In genomic region chr12:8028267-8028666, GRCh38 we compare ENCODE assay signal across 29 cellular contexts. TPM values are rescaled to one million over a fixed set of nuclear protein-coding genes. Genes with fewer than 3 reads are reported as not detected.
DNase-seq lines count a peak whose midpoint lies in the region; ATAC-seq, FAIRE-seq and TF ChIP-seq lines count a peak whose summit lies in the region.
"Had no signal": no experiment of that assay in that cellular context is flagged by ENCODE, and none has a peak within 500 bp of the region (broad histone marks: within the 10 kb centered on the region; RNA-seq: fewer than 3 reads in every experiment).

No MANE protein-coding gene starts in this region.

- H4K20me1 ChIP-seq in BLaER1 treated with 17β-estradiol and CSF1 and Interleukin-3, amounts not matched to agents 10 nM and 100 nM = no peaks in the 10 kb centered on the region; a peak in 1 of 22 replicates
- H4K20me1 ChIP-seq in K562 (replicated peaks; ENCODE audit: control insufficient read depth, insufficient read depth, low read length) = no peaks in the 10 kb centered on the region

- peak overlapping the region; percentile 71 to 96 (median 85); a peak in 21 of 22 replicates for H3K4me2 ChIP-seq in BLaER1 treated with 17β-estradiol and CSF1 and Interleukin-3, amounts not matched to agents 10 nM and 100 nM
- peak overlapping the region; percentile 79 for H3K4me2 ChIP-seq in K562 (ENCODE audit: insufficient read depth, low read length)

- CTCF ChIA-PET in Caco-2 (lab: Charles Lee) (interaction anchor here (0.5 to 1.3 kb wide), 3 partner anchors 10 to 50 kb away, joined by 3 to 5 read pairs (median 4); no protein-coding TSS in a partner anchor), K562 (lab: Yijun Ruan, JAX; ENCODE audit: low intra/inter-chr PET ratio) (no interaction called here)

- peak overlapping the region in 2 of 10 experiments; percentile 64 to 78; a peak in 3 of 20 replicates for H3K4me3 ChIP-seq in BLaER1 treated with 17β-estradiol and CSF1 and Interleukin-3, amounts not matched to agents 10 nM and 100 nM
- H3K4me3 ChIP-seq in Caco-2 (ENCODE audit: low read depth, low read length) (no peak overlapping the region; the same call in 1 of the 2 replicates), K562 (peak overlapping the region; percentile 12; the same call in 1 of the 2 replicates), spleen (no peak overlapping the region)

- no peaks in the 10 kb centered on the region for H3K27me3 ChIP-seq in BLaER1 treated with 17β-estradiol and CSF1 and Interleukin-3, amounts not matched to agents 10 nM and 100 nM
- no peaks in the 10 kb centered on the region for H3K27me3 ChIP-seq in Caco-2 (replicated peaks; ENCODE audit: control insufficient read depth, insufficient read depth, low read length)
- no peaks in the 10 kb centered on the region for H3K27me3 ChIP-seq in K562 (ENCODE audit: control insufficient read depth in 2 of 2, insufficient read depth in 2 of 2, low read length in 2 of 2)
- no peaks in the 10 kb centered on the region for H3K27me3 ChIP-seq in spleen (replicated peaks in 1 of 7)
- H3K27me3 ChIP-seq: brain microvascular endothelial cell, heart right ventricle, right lobe of liver, SJCRH30 had no signal

- H3K9me1 ChIP-seq in K562 (ENCODE audit: control insufficient read depth, insufficient read depth, low read length) = no peaks in the 10 kb centered on the region

- BruUV-seq in Caco-2 (replicated peaks; lab: Mats Ljungman, UMichigan) (no TSS peak), K562 (replicated peaks; lab: Mats Ljungman, UMichigan) (no TSS peak)

- peaks cover 51% of the 10 kb centered on the region for H3K79me2 ChIP-seq in K562 (ENCODE audit: control insufficient read depth, insufficient read depth, low read length)

- TF ChIP-seq RAD21 in K562 (CRISPR knock-in tag; conservative IDR thresholded peaks at IDR 0.05 in 1 of 2, IDR thresholded peaks at IDR 0.05 in 1 of 2) = no peak

- H3K36me3 ChIP-seq in BLaER1 treated with 17β-estradiol and CSF1 and Interleukin-3, amounts not matched to agents 10 nM and 100 nM = no peaks in the 10 kb centered on the region
- H3K36me3 ChIP-seq in Caco-2 (ENCODE audit: control insufficient read depth, insufficient read depth, low read length) (no peaks in the 10 kb centered on the region), K562 (ENCODE audit: control insufficient read depth, insufficient read depth, low read length) (no peaks in the 10 kb centered on the region), spleen (peaks cover 0 to 5% (median 0%) of the 10 kb centered on the region in 6 donors)
- H3K36me3 ChIP-seq: brain microvascular endothelial cell, right lobe of liver, SJCRH30 had no signal

- no peak for FAIRE-seq in K562 (lab: Jason Lieb, UNC)
- FAIRE-seq: H54, TTC549 had no signal

- no peaks in the 10 kb centered on the region for H3K9me3 ChIP-seq in BLaER1 treated with 17β-estradiol and CSF1 and Interleukin-3, amounts not matched to agents 10 nM and 100 nM (replicated peaks in 1 of 11)
- no peaks in the 10 kb centered on the region for H3K9me3 ChIP-seq in Caco-2
- H3K9me3 ChIP-seq in K562 (replicated peaks; ENCODE audit: control insufficient read depth, insufficient read depth, low read depth, low read length) = no peaks in the 10 kb centered on the region
- no peaks in the 10 kb centered on the region for H3K9me3 ChIP-seq in spleen
- H3K9me3 ChIP-seq: heart right ventricle, right lobe of liver, SJCRH30 had no signal

- intact Hi-C loops in Caco-2 (cut with micrococcal nuclease; ENCODE audit: unreplicated experiment) = no loop called here
- intact Hi-C loops in K562 (cut with micrococcal nuclease) = no loop called here
- intact Hi-C loops in spleen (cut with DNase I; ENCODE audit: low total_unique reads) = no loop called here

- 36% methylated on average over 13 of the region's 15 CpGs for WGBS in K562 (ENCODE audit: insufficient coverage, low coverage, missing lambda C conversion rate)
- 94 to 98% (median 94%) methylated on average over 15 of the region's 15 CpGs for WGBS in spleen, 5 donors

- H3K36me3 Mint-ChIP-seq in Caco-2 (ENCODE audit: insufficient read depth, unreplicated experiment) = peaks cover 21% of the 10 kb centered on the region
- H3K36me3 Mint-ChIP-seq in natural killer cell treated with Interleukin-12 subunit alpha and Interleukin-12 subunit beta and Interleukin-15 and Interleukin-18, amount 100 ng/mL, for 72 hours = no peaks in the 10 kb centered on the region

- H2AFZ ChIP-seq in K562 (ENCODE audit: low read depth, low read length) = peak overlapping the region; percentile 84

- H3K27ac ChIP-seq in BLaER1 treated with 17β-estradiol and CSF1 and Interleukin-3, amounts not matched to agents 10 nM and 100 nM = peak overlapping the region in 2 of 11 experiments; percentile 86 to 93; a peak in 3 of 22 replicates
- H3K27ac ChIP-seq in K562 (ENCODE audit: extremely low read depth, low read depth, low read length) = peak overlapping the region; percentile 98
- no peak overlapping the region for H3K27ac ChIP-seq in spleen
- H3K27ac ChIP-seq: brain microvascular endothelial cell, SJCRH30 had no signal

- POLR2A ChIA-PET in Caco-2 (lab: Charles Lee) (no interaction called here), K562 (lab: Yijun Ruan, JAX) (no interaction called here)

- no peak for TF ChIP-seq CTCF in Caco-2 (IDR thresholded peaks at IDR 0.05; ENCODE audit: insufficient read depth in 1 of 2, low read depth in 1 of 2, low read length in 1 of 2, severe bottlenecking in 1 of 2, unreplicated experiment in 1 of 2)
- no peak for TF ChIP-seq CTCF in K562 (IDR thresholded peaks at IDR 0.05 in 2 of 3, conservative IDR thresholded peaks at IDR 0.05 in 1 of 3; ENCODE audit: insufficient read depth in 2 of 3, low read depth in 1 of 3, low read length in 3 of 3)
- no peak for TF ChIP-seq CTCF in spleen (IDR thresholded peaks at IDR 0.05 in 8 of 11, conservative IDR thresholded peaks at IDR 0.05 in 3 of 11)

- H3K9me3 Mint-ChIP-seq in Caco-2 (ENCODE audit: unreplicated experiment) = no peaks in the 10 kb centered on the region
- H3K9me3 Mint-ChIP-seq in natural killer cell treated with Interleukin-12 subunit alpha and Interleukin-12 subunit beta and Interleukin-15 and Interleukin-18, amount 100 ng/mL, for 72 hours = no peaks in the 10 kb centered on the region
- H3K9me3 Mint-ChIP-seq: activated T-cell treated with anti-CD3 and anti-CD28 coated beads, Interleukin-2, amount 50 U/mL, for 72 hours had no signal

- H3K4me1 Mint-ChIP-seq in Caco-2 (ENCODE audit: low read depth, unreplicated experiment) = peaks cover 18% of the 10 kb centered on the region
- H3K4me1 Mint-ChIP-seq in natural killer cell treated with Interleukin-12 subunit alpha and Interleukin-12 subunit beta and Interleukin-15 and Interleukin-18, amount 100 ng/mL, for 72 hours (ENCODE audit: low read depth in 2 of 2) = peaks cover 16 to 21% of the 10 kb centered on the region in 2 donors

- peak overlapping the region in 5 of 11 experiments; percentile 6 to 95 (median 84); a peak in 3 of 22 replicates for H3K9ac ChIP-seq in BLaER1 treated with 17β-estradiol and CSF1 and Interleukin-3, amounts not matched to agents 10 nM and 100 nM
- peak overlapping the region; percentile 64 to 67 for H3K9ac ChIP-seq in K562 (ENCODE audit: insufficient read depth in 1 of 2, low read depth in 2 of 2, low read length in 2 of 2)

- no peak for ATAC-seq in K562
- ATAC-seq in natural killer cell treated with Interleukin-12 subunit alpha and Interleukin-12 subunit beta and Interleukin-15 and Interleukin-18, amount 100 ng/mL, for 72 hours = no peak
- ATAC-seq: activated T-cell treated with anti-CD3 and anti-CD28 coated beads, Interleukin-2, amount 50 U/mL, for 72 hours; heart right ventricle; left lobe of liver; right lobe of liver had no signal

- TF ChIP-seq POLR2A in K562 (conservative IDR thresholded peaks at IDR 0.05) (no peak), spleen (IDR thresholded peaks at IDR 0.05) (no peak)

- H3K27me3 Mint-ChIP-seq in Caco-2 (ENCODE audit: insufficient read depth, unreplicated experiment) = no peaks in the 10 kb centered on the region
- H3K27me3 Mint-ChIP-seq in natural killer cell treated with Interleukin-12 subunit alpha and Interleukin-12 subunit beta and Interleukin-15 and Interleukin-18, amount 100 ng/mL, for 72 hours = no peaks in the 10 kb centered on the region

- TF ChIP-seq EP300 in K562 (IDR thresholded peaks at IDR 0.05; ENCODE audit: low read length) = no peak

- H3K27ac Mint-ChIP-seq in Caco-2 (ENCODE audit: unreplicated experiment) = peak overlapping the region; percentile 100
- H3K27ac Mint-ChIP-seq in natural killer cell treated with Interleukin-12 subunit alpha and Interleukin-12 subunit beta and Interleukin-15 and Interleukin-18, amount 100 ng/mL, for 72 hours = peak overlapping the region; percentile 98 to 99

- H3K4me3 Mint-ChIP-seq in Caco-2 (ENCODE audit: unreplicated experiment) = peak overlapping the region; percentile 100
- H3K4me3 Mint-ChIP-seq in natural killer cell treated with Interleukin-12 subunit alpha and Interleukin-12 subunit beta and Interleukin-15 and Interleukin-18, amount 100 ng/mL, for 72 hours = peak overlapping the region; percentile 93

- no peak for DNase-seq in Caco-2
- no peak for DNase-seq in K562 (ENCODE audit: extremely low read depth in 1 of 4, low spot score in 3 of 4)
- DNase-seq in natural killer cell treated with Interleukin-12 subunit alpha and Interleukin-12 subunit beta and Interleukin-15 and Interleukin-18, amount 100 ng/mL, for 72 hours (ENCODE audit: low spot score) = no peak
- DNase-seq in NCI-H748 treated with DMSO at 0.1 percent for 48 hours (lab: John Stamatoyannopoulos, UW) = no peak
- no peak for DNase-seq in NCI-H82 treated with DMSO at 0.1 percent for 48 hours (lab: John Stamatoyannopoulos, UW; ENCODE audit: unreplicated experiment)
- no peak for DNase-seq in spleen
- DNase-seq: activated CD4-positive, CD25-positive, alpha-beta regulatory T cell treated with anti-CD3 and anti-CD28 coated beads, Interleukin-2, amount 50 U/mL, for 72 hours; activated CD8-positive, alpha-beta memory T cell treated with anti-CD3 and anti-CD28 coated beads for 24 hours; activated T-cell treated with anti-CD3 and anti-CD28 coated beads, Interleukin-2, amount 50 U/mL, for 72 hours; AML-193; brain microvascular endothelial cell; DMS79 treated with DMSO at 0.1 percent for 48 hours; effector CD4-positive, alpha-beta T cell; erythroblast; foreskin fibroblast; heart right ventricle; Kasumi-1; NCI-H1694; NCI-H2171; NCI-H524; posterior cingulate gyrus; right lobe of liver; SJCRH30; trophoblast cell had no signal

- H3K4me1 ChIP-seq in BLaER1 treated with 17β-estradiol and CSF1 and Interleukin-3, amounts not matched to agents 10 nM and 100 nM = peaks cover 28 to 63% (median 48%) of the 10 kb centered on the region in 10 experiments
- H3K4me1 ChIP-seq in Caco-2 (peaks cover 3% of the 10 kb centered on the region; the same call in 1 of the 2 replicates), K562 (replicated peaks in 1 of 2; ENCODE audit: control insufficient read depth in 2 of 2, insufficient read depth in 2 of 2, low read length in 2 of 2) (peaks cover 4 to 29% of the 10 kb centered on the region in 2 experiments; a peak in 4 of 5 replicates), spleen (peaks cover 0 to 39% (median 21%) of the 10 kb centered on the region in 6 donors)
- H3K4me1 ChIP-seq: SJCRH30 had no signal

- in situ Hi-C loops in K562 (cut with MboI) = no loop called here

RNA-seq across cellular contexts. Expression of gene FOXJ2, which starts 4.2 kb away (rescaled TPM):
- total RNA-seq in Caco-2 (2022) = 18.7 and 19.4 TPM in 2 replicates
- total RNA-seq in K562 (2011; cell fraction: chromatin; rRNA removed; ENCODE audit: low replicate concordance) = 4.7 and 7.3 TPM in 2 replicates
- 4.7 and 4.9 TPM in 2 replicates for total RNA-seq in K562 (2011; cell fraction: nucleolus; rRNA removed)
- total RNA-seq in K562 (2011; cell fraction: nucleoplasm; rRNA removed) = 4.8 and 7.8 TPM in 2 replicates
- total RNA-seq in K562 (2014; rRNA removed) = 2.9 and 4.0 TPM in 2 replicates
- total RNA-seq in K562 (2014; rRNA removed; fragmentation: Illumina TruSeq; extraction: Trizol) = 1.9 and 2.1 TPM in 2 replicates
- total RNA-seq in K562 (2015; rRNA removed; fragmentation: Illumina TruSeq; extraction: Trizol) = 2.4 and 2.5 TPM in 2 replicates
- total RNA-seq in K562 (2021) = 6.6 and 6.8 TPM in 2 replicates
- polyA plus RNA-seq in K562 (2011; rRNA removed) = 2.3 and 3.2 TPM in 2 replicates
- 1.6 and 2.1 TPM in 2 replicates for polyA plus RNA-seq in K562 (2011; cell fraction: cytosol; rRNA removed)
- 4.8 and 7.3 TPM in 2 replicates for polyA plus RNA-seq in K562 (2011; cell fraction: nucleus; rRNA removed)
- 5.1 and 6.6 TPM in 2 replicates for polyA plus RNA-seq in K562 (2012)
- 5.7 and 7.5 TPM in 2 replicates for polyA plus RNA-seq in K562 (2014; fragmentation: Illumina TruSeq; extraction: Trizol)
- 1 to 10 TPM; 1.0 to 1.1 TPM for polyA plus RNA-seq in K562 (2014; fragmentation: Nextera tagmentation; extraction: Ambion mirVana)
- 3.7 and 4.2 TPM in 2 replicates for polyA plus RNA-seq in K562 (2014; rRNA removed)
- 2.2 TPM in 2 replicates for polyA minus RNA-seq in K562 (2011; rRNA and poly(A)+ RNA removed)
- 2.2 and 3.4 TPM in 2 replicates for polyA minus RNA-seq in K562 (2011; cell fraction: cytosol; rRNA and poly(A)+ RNA removed)
- 1.6 and 2.4 TPM in 2 replicates for polyA minus RNA-seq in K562 (2011; cell fraction: nucleus; rRNA and poly(A)+ RNA removed)
- 10 to 100 TPM; 16.2 to 17.2 TPM for total RNA-seq in natural killer cell treated with Interleukin-12 subunit alpha and Interleukin-12 subunit beta and Interleukin-15 and Interleukin-18, amount 100 ng/mL, for 72 hours
- 10 to 100 TPM; 15.5 to 20.9 (median 18.4) TPM for total RNA-seq in spleen
- 1 to 10 TPM; 3.7 to 6.5 (median 5.6) TPM for polyA plus RNA-seq in spleen

RNA-seq across cellular contexts. Expression of gene C3AR1, which starts 37.9 kb away (rescaled TPM):
- total RNA-seq in Caco-2 (2022) = not detected in 2 replicates
- 8.0 and 9.9 TPM in 2 replicates for total RNA-seq in K562 (2011; cell fraction: chromatin; rRNA removed; ENCODE audit: low replicate concordance)
- total RNA-seq in K562 (2011; cell fraction: nucleolus; rRNA removed) = 8.6 and 12.2 TPM in 2 replicates
- total RNA-seq in K562 (2011; cell fraction: nucleoplasm; rRNA removed) = 8.4 and 9.2 TPM in 2 replicates
- total RNA-seq in K562 (2014; rRNA removed) = 2.2 and 2.5 TPM in 2 replicates
- total RNA-seq in K562 (2014; rRNA removed; fragmentation: Illumina TruSeq; extraction: Trizol) = 3.7 and 3.8 TPM in 2 replicates
- total RNA-seq in K562 (2015; rRNA removed; fragmentation: Illumina TruSeq; extraction: Trizol) = 2.4 and 2.5 TPM in 2 replicates
- total RNA-seq in K562 (2021) = 3.5 and 3.9 TPM in 2 replicates
- 3.6 and 9.5 TPM in 2 replicates for polyA plus RNA-seq in K562 (2011; rRNA removed)
- polyA plus RNA-seq in K562 (2011; cell fraction: cytosol; rRNA removed) = 4.2 and 13.5 TPM in 2 replicates
- polyA plus RNA-seq in K562 (2011; cell fraction: nucleus; rRNA removed) = 3.5 and 8.0 TPM in 2 replicates
- polyA plus RNA-seq in K562 (2012) = 4.2 and 4.7 TPM in 2 replicates
- polyA plus RNA-seq in K562 (2014; fragmentation: Illumina TruSeq; extraction: Trizol) = 7.0 and 7.2 TPM in 2 replicates
- 10 to 100 TPM; 11.5 to 12.9 TPM for polyA plus RNA-seq in K562 (2014; fragmentation: Nextera tagmentation; extraction: Ambion mirVana)
- polyA plus RNA-seq in K562 (2014; rRNA removed) = 4.7 and 5.3 TPM in 2 replicates
- polyA minus RNA-seq in K562 (2011; rRNA and poly(A)+ RNA removed) = 4.7 and 8.5 TPM in 2 replicates
- polyA minus RNA-seq in K562 (2011; cell fraction: cytosol; rRNA and poly(A)+ RNA removed) = 0.64 and 5.8 TPM in 2 replicates
- 1.8 and 2.4 TPM in 2 replicates for polyA minus RNA-seq in K562 (2011; cell fraction: nucleus; rRNA and poly(A)+ RNA removed)
- 1 to 10 TPM; 1.6 to 2.3 TPM for total RNA-seq in natural killer cell treated with Interleukin-12 subunit alpha and Interleukin-12 subunit beta and Interleukin-15 and Interleukin-18, amount 100 ng/mL, for 72 hours
- total RNA-seq in spleen = 10 to 100 TPM; 22.2 to 43.6 (median 36.6) TPM
- polyA plus RNA-seq in spleen = 1 to 10 TPM; 6.9 to 9.8 (median 7.9) TPM
- polyA plus RNA-seq: neural cell had no signal

RNA-seq across cellular contexts. Expression of gene NECAP1, which starts 53.8 kb away (rescaled TPM):
- 49.1 and 50.1 TPM in 2 replicates for total RNA-seq in Caco-2 (2022)
- 30.9 and 56.0 TPM in 2 replicates for total RNA-seq in K562 (2011; cell fraction: chromatin; rRNA removed; ENCODE audit: low replicate concordance)
- total RNA-seq in K562 (2011; cell fraction: nucleolus; rRNA removed) = 19.0 and 19.1 TPM in 2 replicates
- total RNA-seq in K562 (2011; cell fraction: nucleoplasm; rRNA removed) = 36.8 and 50.1 TPM in 2 replicates
- 21.7 and 21.9 TPM in 2 replicates for total RNA-seq in K562 (2014; rRNA removed)
- 21.0 and 23.6 TPM in 2 replicates for total RNA-seq in K562 (2014; rRNA removed; fragmentation: Illumina TruSeq; extraction: Trizol)
- total RNA-seq in K562 (2015; rRNA removed; fragmentation: Illumina TruSeq; extraction: Trizol) = 22.8 and 27.4 TPM in 2 replicates
- 18.9 and 21.7 TPM in 2 replicates for total RNA-seq in K562 (2021)
- polyA plus RNA-seq in K562 (2011; rRNA removed) = 19.1 and 20.9 TPM in 2 replicates
- 18.7 and 21.6 TPM in 2 replicates for polyA plus RNA-seq in K562 (2011; cell fraction: cytosol; rRNA removed)
- 31.6 and 38.3 TPM in 2 replicates for polyA plus RNA-seq in K562 (2011; cell fraction: nucleus; rRNA removed)
- 11.3 and 13.4 TPM in 2 replicates for polyA plus RNA-seq in K562 (2012)
- 17.1 and 18.1 TPM in 2 replicates for polyA plus RNA-seq in K562 (2014; fragmentation: Illumina TruSeq; extraction: Trizol)
- polyA plus RNA-seq in K562 (2014; fragmentation: Nextera tagmentation; extraction: Ambion mirVana) = 10 to 100 TPM; 22.1 to 32.8 TPM
- 19.0 and 22.5 TPM in 2 replicates for polyA plus RNA-seq in K562 (2014; rRNA removed)
- polyA minus RNA-seq in K562 (2011; rRNA and poly(A)+ RNA removed) = 26.2 and 32.6 TPM in 2 replicates
- 15.3 and 16.4 TPM in 2 replicates for polyA minus RNA-seq in K562 (2011; cell fraction: cytosol; rRNA and poly(A)+ RNA removed)
- 11.2 and 28.4 TPM in 2 replicates for polyA minus RNA-seq in K562 (2011; cell fraction: nucleus; rRNA and poly(A)+ RNA removed)
- 10 to 100 TPM; 33.8 to 42.2 TPM for total RNA-seq in natural killer cell treated with Interleukin-12 subunit alpha and Interleukin-12 subunit beta and Interleukin-15 and Interleukin-18, amount 100 ng/mL, for 72 hours
- 10 to 100 TPM; 33.4 to 46.6 (median 36.6) TPM for total RNA-seq in spleen
- 10 to 100 TPM; 13.9 to 22.8 (median 15.4) TPM for polyA plus RNA-seq in spleen
